Comparison of ENCODE assay signal across 13 cellular contexts in the genomic region with DNA sequence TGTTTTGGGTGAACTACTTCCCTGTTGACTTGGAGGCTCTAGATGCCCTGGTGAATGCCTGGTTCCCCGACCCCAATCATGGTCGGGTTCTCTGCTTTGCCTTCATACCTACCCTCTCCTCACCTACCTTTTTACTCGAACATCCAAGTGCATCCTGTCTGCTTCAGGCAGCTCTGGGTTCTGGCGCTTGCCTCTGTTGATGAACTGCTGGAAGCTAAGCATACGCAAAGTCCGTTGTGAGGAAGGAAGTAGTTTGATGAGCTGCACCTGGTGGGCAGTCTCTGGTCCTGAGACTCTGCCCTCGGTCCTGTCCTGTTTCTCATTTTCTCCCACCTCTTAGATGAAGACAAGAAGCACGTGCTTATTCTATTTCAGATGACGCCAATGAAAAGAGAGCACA. TPM values are rescaled to one million over a fixed set of nuclear protein-coding genes. Genes with fewer than 3 reads are reported as not detected.
A peak's percentile ranks its signal among the peaks of the same experiment; 100 is the strongest.
DNase-seq lines count a peak whose midpoint lies in the region; ATAC-seq and TF ChIP-seq lines count a peak whose summit lies in the region.
"Had no signal": no experiment of that assay in that cellular context is flagged by ENCODE, and none has a peak within 500 bp of the region (broad histone marks: within the 10 kb centered on the region; RNA-seq: fewer than 3 reads in every experiment).

No MANE protein-coding gene starts in this region.

- no peaks in the 10 kb centered on the region for H3K79me2 ChIP-seq in OCI-LY1 (ENCODE audit: insufficient read depth, low read length)

- peak overlapping the region; percentile 76 for H3K27ac ChIP-seq in left ventricle myocardium inferior (replicated peaks)
- H3K27ac ChIP-seq in OCI-LY1 (ENCODE audit: low read depth, low read length, poor library complexity, severe bottlenecking): no peak overlapping the region
- peak overlapping the region; percentile 5 for H3K27ac ChIP-seq in temporal lobe (ENCODE audit: low read depth, low read length)

- H3K27me3 ChIP-seq in left ventricle myocardium inferior (ENCODE audit: low read depth) (peaks cover 27% of the 10 kb centered on the region), OCI-LY1 (ENCODE audit: insufficient read depth, low read length) (no peaks in the 10 kb centered on the region; the same call in 1 of the 2 replicates)

- H3K4me2 ChIP-seq in OCI-LY1 (ENCODE audit: low read length): peak overlapping the region; percentile 7; the same call in 1 of the 2 replicates

- DNase-seq in left ventricle myocardium inferior (no peak), Right ventricle myocardium superior (no peak), memory B cell (ENCODE audit: low spot score in 2 of 2) (no peak), C1 segment of cervical spinal cord (lab: John Stamatoyannopoulos, UW) (no peak)
- DNase-seq: CD4-positive, alpha-beta T cell; HCEC 1CT; MV-4-11; NCI-H2029; SIG-M5 had no signal

- H3K9me3 Mint-ChIP-seq in memory B cell: no peaks in the 10 kb centered on the region
- H3K9me3 Mint-ChIP-seq: CD4-positive, alpha-beta T cell had no signal

- peak overlapping the region; percentile 12 for H3K27ac Mint-ChIP-seq in memory B cell
- H3K27ac Mint-ChIP-seq: CD4-positive, alpha-beta T cell had no signal

- peaks cover 35% of the 10 kb centered on the region for H3K4me1 ChIP-seq in left ventricle myocardium inferior
- peaks cover 3% of the 10 kb centered on the region for H3K4me1 ChIP-seq in OCI-LY1 (ENCODE audit: insufficient read depth, low read length, severe bottlenecking)

- no peaks in the 10 kb centered on the region for H3K9me3 ChIP-seq in left ventricle myocardium inferior (replicated peaks)
- H3K9me3 ChIP-seq in OCI-LY1 (ENCODE audit: low read length): no peaks in the 10 kb centered on the region

- ATAC-seq in Right ventricle myocardium superior (ENCODE audit: poor library complexity): no peak
- ATAC-seq in memory B cell (ENCODE audit: low read depth): no peak
- ATAC-seq in GM19467 (IDR thresholded peaks at IDR 0.05; ENCODE audit: unreplicated experiment): no peak
- ATAC-seq in GM19351 (IDR thresholded peaks at IDR 0.05; ENCODE audit: unreplicated experiment): no peak

- TF ChIP-seq CTCF in left ventricle myocardium inferior (IDR thresholded peaks at IDR 0.05; ENCODE audit: borderline replicate concordance) (no peak), OCI-LY1 (IDR thresholded peaks at IDR 0.05; ENCODE audit: low read length) (no peak)

- H3K9me2 ChIP-seq in OCI-LY1 (ENCODE audit: low read depth, low read length): no peaks in the 10 kb centered on the region

- no peaks in the 10 kb centered on the region for H4K20me1 ChIP-seq in OCI-LY1 (ENCODE audit: insufficient read depth, low read length)

- H2AFZ ChIP-seq in OCI-LY1 (ENCODE audit: low read length): no peak overlapping the region

- no peak overlapping the region for H3K4me3 ChIP-seq in left ventricle myocardium inferior
- no peak overlapping the region for H3K4me3 ChIP-seq in OCI-LY1 (ENCODE audit: low read depth, low read length, poor library complexity, severe bottlenecking)

- peaks cover 17% of the 10 kb centered on the region for H3K36me3 ChIP-seq in left ventricle myocardium inferior
- H3K36me3 ChIP-seq in OCI-LY1 (ENCODE audit: insufficient read depth, low read length): peaks cover 15% of the 10 kb centered on the region; the same call in 1 of the 2 replicates

- H3K36me3 Mint-ChIP-seq in memory B cell: no peaks in the 10 kb centered on the region

- no peak overlapping the region for H3K9ac ChIP-seq in OCI-LY1 (ENCODE audit: low read length)

- H3K4me1 Mint-ChIP-seq in memory B cell: peaks cover 12% of the 10 kb centered on the region

- peaks cover 24% of the 10 kb centered on the region for H3K27me3 Mint-ChIP-seq in memory B cell

- H3F3A ChIP-seq in OCI-LY1 (ENCODE audit: insufficient read depth, low read length): no peaks in the 10 kb centered on the region

- intact Hi-C loops in left ventricle myocardium inferior (cut with micrococcal nuclease): no loop called here
- intact Hi-C loops in Right ventricle myocardium superior (cut with DNase I): no loop called here

- H3K4me3 Mint-ChIP-seq in memory B cell: no peak overlapping the region
- H3K4me3 Mint-ChIP-seq: CD4-positive, alpha-beta T cell had no signal

RNA-seq across cellular contexts. Expression of gene KCNH3, which starts 13.6 kb away (rescaled TPM):
- total RNA-seq in left ventricle myocardium inferior (0.41 TPM), Right ventricle myocardium superior (0.16 TPM), temporal lobe (3.2 TPM)

RNA-seq across cellular contexts. Expression of gene MCRS1, which starts 15.5 kb away (rescaled TPM):
- total RNA-seq in left ventricle myocardium inferior (97.9 TPM), Right ventricle myocardium superior (83.0 TPM), temporal lobe (26.8 TPM)

RNA-seq across cellular contexts. Expression of gene FAM186B, which starts 53.0 kb away (rescaled TPM):
- 0.33 TPM for total RNA-seq in left ventricle myocardium inferior
- total RNA-seq in Right ventricle myocardium superior: 0.46 TPM
- total RNA-seq in temporal lobe: not detected
